In genomic region chr11:128956401-128957203, GRCh38 we compare ENCODE assay signal across 9 cellular contexts. TPM values are rescaled to one million over a fixed set of nuclear protein-coding genes. Genes with fewer than 3 reads are reported as not detected.
DNase-seq lines count a peak whose midpoint lies in the region; ATAC-seq, FAIRE-seq and TF ChIP-seq lines count a peak whose summit lies in the region.
"Had no signal": no experiment of that assay in that cellular context is flagged by ENCODE, and none has a peak within 500 bp of the region (broad histone marks: within the 10 kb centered on the region; RNA-seq: fewer than 3 reads in every experiment).

No MANE protein-coding gene starts in this region.

- no peak overlapping the region for H4K91ac ChIP-seq in mesenchymal stem cell (ENCODE audit: low read length)

- H3F3A ChIP-seq in MM.1S (ENCODE audit: insufficient read depth, low read length) = no peaks in the 10 kb centered on the region

- H3K4me1 ChIP-seq in MM.1S (ENCODE audit: low read length) = no peaks in the 10 kb centered on the region
- H3K4me1 ChIP-seq in endothelial cell of umbilical vein (ENCODE audit: control insufficient read depth, extremely low read depth, insufficient read depth, low read length) = no peaks in the 10 kb centered on the region
- peaks cover 3% of the 10 kb centered on the region for H3K4me1 ChIP-seq in mesenchymal stem cell (ENCODE audit: control insufficient read depth, insufficient read depth, low read depth, low read length)

- FAIRE-seq in endothelial cell of umbilical vein (lab: Jason Lieb, UNC) = peak; percentile 87

- H3K18ac ChIP-seq in mesenchymal stem cell (ENCODE audit: low read depth in 1 of 2, low read length in 2 of 2) = no peak overlapping the region

- no peak overlapping the region for H3K4me2 ChIP-seq in MM.1S (ENCODE audit: low read depth, low read length)
- no peak overlapping the region for H3K4me2 ChIP-seq in endothelial cell of umbilical vein (ENCODE audit: insufficient read depth, low read length)
- no peak overlapping the region for H3K4me2 ChIP-seq in mesenchymal stem cell (ENCODE audit: low read length, poor library complexity, severe bottlenecking)

- H3K9me2 ChIP-seq in MM.1S (replicated peaks; ENCODE audit: insufficient read depth, low read length) = no peaks in the 10 kb centered on the region

- TF ChIP-seq CTCF in MM.1S (IDR thresholded peaks at IDR 0.05; ENCODE audit: low read length) (peak; percentile 74), RWPE1 (conservative IDR thresholded peaks at IDR 0.05; ENCODE audit: low read depth) (peak; percentile 54), endothelial cell of umbilical vein (IDR thresholded peaks at IDR 0.05; ENCODE audit: extremely low read depth in 1 of 2, insufficient read depth in 1 of 2, low read depth in 1 of 2, low read length in 2 of 2) (peak; percentile 55 to 61)

- DNase-seq in ELF-1 (ENCODE audit: low read depth, low spot score) (peak; percentile 68), MM.1S (peak; percentile 72), RWPE1 (ENCODE audit: low spot score) (peak; percentile 77), endothelial cell of umbilical vein (ENCODE audit: low read depth, low spot score) (peak; percentile 77), mesenchymal stem cell (peak; percentile 80)
- DNase-seq: activated T-cell treated with anti-CD3 and anti-CD28 coated beads, Interleukin-2, amount 50 U/mL, for 4 hours had no signal

- H3K27me3 ChIP-seq in MM.1S (replicated peaks; ENCODE audit: insufficient read depth, low read length) (no peaks in the 10 kb centered on the region), endothelial cell of umbilical vein (ENCODE audit: control insufficient read depth in 2 of 2, insufficient read depth in 2 of 2, low read length in 2 of 2) (peaks cover 10 to 23% of the 10 kb centered on the region in 2 experiments), mesenchymal stem cell (ENCODE audit: control insufficient read depth in 1 of 2, insufficient read depth in 1 of 2, low read length in 2 of 2) (peaks cover 27 to 28% of the 10 kb centered on the region in 2 experiments)

- H3K9ac ChIP-seq in MM.1S (ENCODE audit: low read length) (no peak overlapping the region), endothelial cell of umbilical vein (replicated peaks; ENCODE audit: extremely low read depth, insufficient read depth, low read length) (no peak overlapping the region), mesenchymal stem cell (ENCODE audit: low read length) (peak overlapping the region; percentile 9)

- H2AK5ac ChIP-seq in mesenchymal stem cell (ENCODE audit: low read length, severe bottlenecking) = no peak overlapping the region

- no peak for TF ChIP-seq POLR2A in endothelial cell of umbilical vein (IDR thresholded peaks at IDR 0.05; ENCODE audit: low read depth, low read length)

- H4K8ac ChIP-seq in mesenchymal stem cell (ENCODE audit: low read length) = no peak overlapping the region

- BruUV-seq in endothelial cell of umbilical vein (replicated peaks; lab: Mats Ljungman, UMichigan) = no TSS peak

- WGBS in mesenchymal stem cell = 51% methylated on average over 7 of the region's 8 CpGs

- H2AFZ ChIP-seq in MM.1S (ENCODE audit: low read length) = no peak overlapping the region
- H2AFZ ChIP-seq in endothelial cell of umbilical vein (ENCODE audit: low read depth, low read length) = no peak overlapping the region
- H2AFZ ChIP-seq in mesenchymal stem cell (ENCODE audit: low read depth, low read length) = no peak overlapping the region

- intact Hi-C loops in endothelial cell of umbilical vein (cut with micrococcal nuclease) = loop anchor here (1.0 to 10.0 kb wide), 7 partner anchors 72 to 925 kb away; no protein-coding TSS in a partner anchor

- H3K9me1 ChIP-seq in endothelial cell of umbilical vein (replicated peaks; ENCODE audit: control insufficient read depth, extremely low read depth, insufficient read depth, low read length) = no peaks in the 10 kb centered on the region

- H3K79me2 ChIP-seq in MM.1S (ENCODE audit: low read length) = no peaks in the 10 kb centered on the region
- no peaks in the 10 kb centered on the region for H3K79me2 ChIP-seq in endothelial cell of umbilical vein (ENCODE audit: control insufficient read depth, insufficient read depth, low read length)

- no peaks in the 10 kb centered on the region for H3K9me3 ChIP-seq in MM.1S (replicated peaks; ENCODE audit: insufficient read depth, low read length)
- H3K9me3 ChIP-seq in endothelial cell of umbilical vein (replicated peaks; ENCODE audit: control insufficient read depth, insufficient read depth, low read length) = no peaks in the 10 kb centered on the region
- H3K9me3 ChIP-seq in mesenchymal stem cell (ENCODE audit: control insufficient read depth, low read length) = no peaks in the 10 kb centered on the region

- H3K27ac ChIP-seq in MM.1S (ENCODE audit: low read length) = no peak overlapping the region
- no peak overlapping the region for H3K27ac ChIP-seq in RWPE1
- H3K27ac ChIP-seq in endothelial cell of umbilical vein (ENCODE audit: insufficient read depth, low read depth, low read length) = no peak overlapping the region
- no peak overlapping the region for H3K27ac ChIP-seq in mesenchymal stem cell (ENCODE audit: low read length, poor library complexity, severe bottlenecking)

- H3K14ac ChIP-seq in mesenchymal stem cell (ENCODE audit: low read length in 2 of 2) = no peak overlapping the region

- H2BK5ac ChIP-seq in mesenchymal stem cell (ENCODE audit: low read depth, low read length, poor library complexity, severe bottlenecking) = no peak overlapping the region

- H3K23ac ChIP-seq in mesenchymal stem cell (ENCODE audit: low read length in 2 of 2) = no peak overlapping the region

- no peak overlapping the region for H3K4ac ChIP-seq in mesenchymal stem cell (ENCODE audit: low read depth in 1 of 2, low read length in 2 of 2)

- H3K4me3 ChIP-seq in MM.1S (ENCODE audit: low read length) (no peak overlapping the region), endothelial cell of umbilical vein (replicated peaks in 1 of 3; ENCODE audit: insufficient read depth in 1 of 3, low read depth in 1 of 3, low read length in 3 of 3) (no peak overlapping the region), mesenchymal stem cell (ENCODE audit: insufficient read depth in 1 of 2, low read depth in 1 of 2, low read length in 2 of 2) (no peak overlapping the region)

- no peak overlapping the region for H2BK12ac ChIP-seq in mesenchymal stem cell (ENCODE audit: low read length in 2 of 2)

- H3K79me1 ChIP-seq in mesenchymal stem cell (replicated peaks; ENCODE audit: low read length, poor library complexity, severe bottlenecking) = no peaks in the 10 kb centered on the region

- dilution Hi-C loops in endothelial cell of umbilical vein (cut with MboI; ENCODE audit: extremely low pct_ligation_motif_present, low sequenced_read_pairs) = no loop called here

- POLR2A ChIA-PET in RWPE1 (lab: Yijun Ruan, JAX; ENCODE audit: low non-redundant PET) (no interaction called here), endothelial cell of umbilical vein (lab: Charles Lee) (interaction anchor here (0.8 to 1.7 kb wide), 2 partner anchors 48 to 71 kb away, joined by 4 to 5 read pairs; no protein-coding TSS in a partner anchor)

- H2BK15ac ChIP-seq in mesenchymal stem cell (ENCODE audit: low read depth, poor library complexity, severe bottlenecking) = no peak overlapping the region

- H2BK120ac ChIP-seq in mesenchymal stem cell (ENCODE audit: low read depth, low read length) = no peak overlapping the region

- ATAC-seq in GM21737 (IDR thresholded peaks at IDR 0.05; ENCODE audit: unreplicated experiment) (peak; percentile 54), HG03159 (IDR thresholded peaks at IDR 0.05; ENCODE audit: unreplicated experiment) (no peak), GM19463 (IDR thresholded peaks at IDR 0.05; ENCODE audit: unreplicated experiment) (no peak)

- H4K20me1 ChIP-seq in MM.1S (ENCODE audit: insufficient read depth, low read length) (no peaks in the 10 kb centered on the region), endothelial cell of umbilical vein (replicated peaks; ENCODE audit: control insufficient read depth, extremely low read depth, insufficient read depth, low read length) (no peaks in the 10 kb centered on the region)

- H3K36me3 ChIP-seq in MM.1S (replicated peaks; ENCODE audit: insufficient read depth, low read length) (no peaks in the 10 kb centered on the region), endothelial cell of umbilical vein (ENCODE audit: control insufficient read depth in 2 of 2, extremely low read depth in 1 of 2, insufficient read depth in 2 of 2, low read length in 2 of 2) (no peaks in the 10 kb centered on the region), mesenchymal stem cell (ENCODE audit: control insufficient read depth in 1 of 2, insufficient read depth in 2 of 2, low read depth in 1 of 2, low read length in 2 of 2) (no peaks in the 10 kb centered on the region)

- CTCF ChIA-PET in RWPE1 (lab: Yijun Ruan, JAX) = interaction anchor here (0.5 to 5.2 kb wide), 26 partner anchors 15 to 1545 kb away, joined by 3 to 103 read pairs (median 3); partner anchors contain the start of gene KCNJ5
- CTCF ChIA-PET in endothelial cell of umbilical vein (lab: Charles Lee) = interaction anchor here (0.6 to 17.4 kb wide), 49 partner anchors 8 to 925 kb away, joined by 3 to 951 read pairs (median 5); partner anchors contain the start of gene KCNJ5

TF ChIP-seq in endothelial cell of umbilical vein, 7 proteins besides CTCF, POLR2A, EP300 and RAD21:
- TF ChIP-seq FOS (IDR thresholded peaks at IDR 0.05; ENCODE audit: borderline replicate concordance, insufficient read depth, low read length) (no peak), MAX (IDR thresholded peaks at IDR 0.05; ENCODE audit: insufficient read depth, insufficient read length) (no peak), JUN (IDR thresholded peaks at IDR 0.05; ENCODE audit: borderline replicate concordance, insufficient read depth, insufficient read length, low read depth) (no peak), MYC (IDR thresholded peaks at IDR 0.05; ENCODE audit: low read depth, low read length) (no peak), EZH2 (IDR thresholded peaks at IDR 0.05; ENCODE audit: borderline replicate concordance, low read depth, low read length, severe bottlenecking) (no peak)

RNA-seq across cellular contexts. Expression of gene TP53AIP1, which starts 13.9 kb away (rescaled TPM):
- total RNA-seq in endothelial cell of umbilical vein = not detected in 2 replicates
- polyA plus RNA-seq in endothelial cell of umbilical vein = not detected in 2 replicates
- polyA plus RNA-seq in endothelial cell of umbilical vein (2011; cell fraction: cytosol; rRNA removed) = not detected in 2 replicates
- polyA plus RNA-seq in endothelial cell of umbilical vein (2011; cell fraction: nucleus; rRNA removed) = 0.10 and 0.17 TPM in 2 replicates
- polyA plus RNA-seq in endothelial cell of umbilical vein (2012) = not detected in 2 replicates
- not detected in 2 replicates for polyA minus RNA-seq in endothelial cell of umbilical vein
- polyA minus RNA-seq in endothelial cell of umbilical vein (2011; cell fraction: cytosol; rRNA and poly(A)+ RNA removed) = not detected
- not detected in 2 replicates for polyA minus RNA-seq in endothelial cell of umbilical vein (2011; cell fraction: nucleus; rRNA and poly(A)+ RNA removed)
- not detected for polyA plus RNA-seq in mesenchymal stem cell (2013, experiment 1 of 2)
- polyA plus RNA-seq in mesenchymal stem cell (2013, experiment 2 of 2) = not detected
- total RNA-seq: activated T-cell treated with anti-CD3 and anti-CD28 coated beads, Interleukin-2, amount 50 U/mL, for 4 hours had no signal
